In genomic region chr3:151960956-151961580, GRCh38 we compare ENCODE assay signal across 20 cellular contexts.
"Had no signal": no experiment of that assay in that cellular context is flagged by ENCODE, and none has a peak within 500 bp of the region (broad histone marks: within the 10 kb centered on the region; RNA-seq: fewer than 3 reads in every experiment).

No MANE protein-coding gene starts in this region.

- H3K36me3 ChIP-seq: ascending aorta, gastroesophageal sphincter, heart left ventricle, suprapubic skin, transverse colon had no signal

- ATAC-seq: activated CD4-positive, alpha-beta T cell treated with anti-CD3 and anti-CD28 coated beads for 36 hours; gastroesophageal sphincter; heart left ventricle; left ventricle myocardium superior; psoas muscle; right cardiac atrium; stimulated activated naive CD8-positive, alpha-beta T cell treated with anti-CD3 and anti-CD28 coated beads, Interleukin-15, amount 100 ng/mL, for 72 hours; WTC11 had no signal

- H3K4me1 ChIP-seq: ascending aorta, gastroesophageal sphincter, heart left ventricle, psoas muscle, suprapubic skin, transverse colon had no signal

- H3K4me3 ChIP-seq: ascending aorta, gastroesophageal sphincter, heart left ventricle, psoas muscle, smooth muscle cell, suprapubic skin, transverse colon had no signal

- H3K9me3 ChIP-seq: ascending aorta, gastroesophageal sphincter, heart left ventricle, psoas muscle, suprapubic skin, transverse colon had no signal

- FAIRE-seq: bronchial epithelial cell had no signal

- H3K4me2 ChIP-seq: smooth muscle cell had no signal

- H3K27me3 ChIP-seq: ascending aorta, gastroesophageal sphincter, heart left ventricle, suprapubic skin, transverse colon had no signal

- H3K27ac ChIP-seq: ascending aorta, gastroesophageal sphincter, heart left ventricle, psoas muscle, suprapubic skin, transverse colon had no signal

- DNase-seq: activated CD4-positive, alpha-beta T cell treated with anti-CD3 and anti-CD28 coated beads for 36 hours; activated CD4-positive, alpha-beta T cell treated with anti-CD3 and anti-CD28 coated beads, Interleukin-2, amount 50 U/mL, for 48 hours; activated gamma-delta T cell; dermis blood vessel endothelial cell; effector memory CD4-positive, alpha-beta T cell; heart left ventricle; left ventricle myocardium superior; naive B cell; psoas muscle; right cardiac atrium; stimulated activated CD4-positive, alpha-beta T cell treated with anti-CD3 and anti-CD28 coated beads, Interleukin-4, amount 100 ng/mL, for 1 hour; stimulated activated naive CD8-positive, alpha-beta T cell treated with anti-CD3 and anti-CD28 coated beads, Interleukin-15, amount 100 ng/mL, for 72 hours; T-helper 2 cell; transverse colon had no signal
